11 cellular contexts compared by ENCODE assay signal in genomic region chr22:22536515-22536914, GRCh38. TPM values are rescaled to one million over a fixed set of nuclear protein-coding genes. Genes with fewer than 3 reads are reported as not detected.
"Had no signal": no experiment of that assay in that cellular context is flagged by ENCODE, and none has a peak within 500 bp of the region (broad histone marks: within the 10 kb centered on the region; RNA-seq: fewer than 3 reads in every experiment).

No MANE protein-coding gene starts in this region.

- H3K9me3 ChIP-seq: HAP-1 had no signal

- H3K36me3 ChIP-seq: HAP-1 had no signal

- FAIRE-seq: H1, H54 had no signal

- DNase-seq: GM23248, GOT3, H7, H9, HCEC 1CT, HFFc6 had no signal

- H3K27ac ChIP-seq: GM23248 had no signal

- H3K4me2 ChIP-seq: GM23338 had no signal

- ATAC-seq: GM23338, HCT116 had no signal

- H3K9ac ChIP-seq: GM23248 had no signal

- H3K4me1 ChIP-seq: HAP-1 had no signal

- H2AFZ ChIP-seq: GM23248, GM23338 had no signal

- H3K4me3 ChIP-seq: GM23248, GM23338, HAP-1 had no signal

RNA-seq across cellular contexts. Expression of gene ZNF280A, which starts 16.4 kb away (rescaled TPM):
- total RNA-seq: GM23248, GM23338 had no signal
- polyA plus RNA-seq: GM23248, GM23338 had no signal

RNA-seq across cellular contexts. Expression of gene PRAME, which starts 22.6 kb away (rescaled TPM):
- total RNA-seq: GM23248, GM23338, H7, HFFc6 had no signal
- polyA plus RNA-seq: GM23248, GM23338 had no signal
